27 cellular contexts compared by ENCODE assay signal in the genomic region with DNA sequence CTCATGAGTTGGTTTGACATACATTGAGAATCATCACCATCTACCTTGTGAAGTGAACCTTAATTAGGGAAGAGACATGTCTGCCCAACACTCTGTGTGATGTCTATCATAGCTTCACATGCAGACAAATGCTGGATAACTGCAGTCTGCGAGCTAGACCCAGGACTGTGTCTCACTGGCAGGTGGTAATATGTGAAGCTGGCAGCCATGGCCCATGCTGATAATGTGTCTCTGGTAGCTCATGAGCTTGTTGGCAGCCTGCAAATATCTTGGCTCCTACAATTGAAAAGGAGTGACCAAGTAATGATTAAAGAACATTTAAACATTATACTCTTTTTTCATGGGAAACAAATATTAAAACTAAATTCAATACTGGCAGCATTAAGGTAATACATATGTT.
"Had no signal": no experiment of that assay in that cellular context is flagged by ENCODE, and none has a peak within 500 bp of the region (broad histone marks: within the 10 kb centered on the region; RNA-seq: fewer than 3 reads in every experiment).

No MANE protein-coding gene starts in this region.

- ATAC-seq: activated naive CD4-positive, alpha-beta T cell treated with anti-CD3 and anti-CD28 coated beads, Interleukin-2, amount 50 U/mL, for 72 hours; activated T-cell treated with anti-CD3 and anti-CD28 coated beads, Interleukin-2, amount 50 U/mL, for 72 hours; esophagus mucosa; WTC11 had no signal

- DNase-seq: activated CD4-positive, alpha-beta memory T cell treated with anti-CD3 and anti-CD28 coated beads, Interleukin-2, amount 10 ng/mL, durations not matched to agents 7 days and 5 days; activated CD4-positive, alpha-beta T cell treated with anti-CD3 and anti-CD28 coated beads for 1 hour; activated CD4-positive, alpha-beta T cell treated with anti-CD3 and anti-CD28 coated beads for 4 hours; activated CD4-positive, alpha-beta T cell treated with anti-CD3 and anti-CD28 coated beads, Interleukin-2, amount 10 ng/mL, durations not matched to agents 7 days and 5 days; activated CD4-positive, alpha-beta T cell treated with anti-CD3 and anti-CD28 coated beads, Interleukin-2, amount 50 U/mL, for 4 hours; activated CD8-positive, alpha-beta memory T cell treated with anti-CD3 and anti-CD28 coated beads, Interleukin-2, amount 50 U/mL, for 48 hours; activated gamma-delta T cell; activated naive CD4-positive, alpha-beta T cell; activated naive CD4-positive, alpha-beta T cell treated with anti-CD3 and anti-CD28 coated beads, Interleukin-2, amount 10 ng/mL, durations not matched to agents 7 days and 5 days; activated naive CD8-positive, alpha-beta T cell treated with anti-CD3 and anti-CD28 coated beads, Interleukin-2, amount 10 ng/mL, durations not matched to agents 7 days and 5 days; activated T-cell treated with anti-CD3 and anti-CD28 coated beads for 4 hours; activated T-cell treated with anti-CD3 and anti-CD28 coated beads, Interleukin-2, amount 50 U/mL, for 24 hours; activated T-cell treated with anti-CD3 and anti-CD28 coated beads, Interleukin-2, amount 50 U/mL, for 72 hours; colonic mucosa; dorsolateral prefrontal cortex; effector memory CD4-positive, alpha-beta T cell; endodermal cell; foreskin fibroblast; head of caudate nucleus; T-helper 2 cell had no signal

- H3K36me3 ChIP-seq: ascending aorta, breast epithelium, cardiac muscle cell, colonic mucosa had no signal

- H3K27ac ChIP-seq: ascending aorta, breast epithelium, cardiac muscle cell, colonic mucosa, dorsolateral prefrontal cortex, VCaP had no signal

- H3K9me3 ChIP-seq: ascending aorta, breast epithelium, colonic mucosa had no signal

- H3K27me3 ChIP-seq: ascending aorta, breast epithelium, cardiac muscle cell, colonic mucosa, dorsolateral prefrontal cortex had no signal

- H3K4me3 ChIP-seq: ascending aorta, breast epithelium, cardiac muscle cell, colonic mucosa, dorsolateral prefrontal cortex had no signal

- H3K4me1 ChIP-seq: ascending aorta, breast epithelium, colonic mucosa had no signal
